In the genomic region with DNA sequence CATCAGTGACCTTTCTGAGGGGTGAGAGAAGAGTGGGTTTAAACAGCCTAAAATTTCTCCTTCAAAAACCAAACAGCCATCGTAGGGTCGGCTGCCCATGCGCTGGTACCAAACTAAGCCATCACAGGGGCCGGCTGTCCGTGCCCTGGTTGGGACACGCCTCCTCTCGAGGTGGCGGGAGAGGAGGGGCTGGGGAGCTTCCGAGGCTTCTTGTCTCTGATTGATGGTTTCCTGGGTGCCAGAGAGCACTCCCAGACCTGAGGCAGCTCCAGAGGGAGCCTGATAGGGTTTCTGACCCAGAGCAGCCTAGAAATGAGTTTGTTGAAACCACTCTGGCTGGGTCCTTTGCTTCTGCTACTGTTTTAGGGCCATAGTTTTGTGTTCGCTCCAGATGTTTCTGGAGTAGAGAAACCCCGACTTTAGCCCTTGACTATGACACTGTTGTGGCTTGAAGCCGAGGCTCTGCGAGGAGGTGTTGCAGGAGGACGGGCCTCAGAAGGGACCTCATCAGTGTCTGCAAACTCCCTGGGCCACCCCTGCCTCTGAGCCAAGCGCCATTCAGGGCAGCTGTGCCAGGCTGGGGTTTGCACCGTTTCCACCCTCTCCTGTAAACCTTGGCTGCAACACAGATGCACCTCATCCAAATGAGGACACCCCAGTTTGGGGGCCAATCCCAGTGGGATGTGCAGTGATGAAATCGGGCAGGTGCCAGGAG, we compare ENCODE assay signal across 21 cellular contexts. TPM values are rescaled to one million over a fixed set of nuclear protein-coding genes. Genes with fewer than 3 reads are reported as not detected.
DNase-seq lines count a peak whose midpoint lies in the region; TF ChIP-seq lines count a peak whose summit lies in the region.
"Had no signal": no experiment of that assay in that cellular context is flagged by ENCODE, and none has a peak within 500 bp of the region (broad histone marks: within the 10 kb centered on the region; RNA-seq: fewer than 3 reads in every experiment).

No MANE protein-coding gene starts in this region.

- peaks cover 56% of the 10 kb centered on the region for H3K36me3 Mint-ChIP-seq in activated CD4-positive, alpha-beta T cell treated with anti-CD3 and anti-CD28 coated beads, Interleukin-2, amount 10 ng/mL, durations not matched to agents 24 days and 14 days (ENCODE audit: low read depth)
- peaks cover 49% of the 10 kb centered on the region for H3K36me3 Mint-ChIP-seq in nephron progenitor cell (ENCODE audit: low read depth)

- peaks cover 5% of the 10 kb centered on the region for H3K27me3 ChIP-seq in H7 (ENCODE audit: control insufficient read depth, insufficient read depth, low read length)
- H3K27me3 ChIP-seq in dorsolateral prefrontal cortex: no peaks in the 10 kb centered on the region
- H3K27me3 ChIP-seq in testis: no peaks in the 10 kb centered on the region
- H3K27me3 ChIP-seq: colonic mucosa had no signal

- intact Hi-C loops in activated CD4-positive, alpha-beta T cell treated with anti-CD3 and anti-CD28 coated beads, Interleukin-2, amount 10 ng/mL, durations not matched to agents 24 days and 14 days (cut with micrococcal nuclease): no loop called here
- intact Hi-C loops in dorsolateral prefrontal cortex (cut with DNase I) (no loop called here), testis (cut with DNase I; ENCODE audit: low total_unique reads) (no loop called here)

- H3K27me3 Mint-ChIP-seq in activated CD4-positive, alpha-beta T cell treated with anti-CD3 and anti-CD28 coated beads, Interleukin-2, amount 10 ng/mL, durations not matched to agents 24 days and 14 days: no peaks in the 10 kb centered on the region
- peaks cover 9% of the 10 kb centered on the region for H3K27me3 Mint-ChIP-seq in nephron progenitor cell (ENCODE audit: low read depth, poor library complexity)

- H3K27ac ChIP-seq in dorsolateral prefrontal cortex (peak overlapping the region in 54 of 59 donors; percentile 17 to 99 (median 69)), testis (no peak overlapping the region)
- H3K27ac ChIP-seq: colonic mucosa, epithelial cell of prostate, VCaP had no signal

- DNase-seq in activated CD4-positive, alpha-beta T cell treated with anti-CD3 and anti-CD28 coated beads, Interleukin-2, amount 10 ng/mL, durations not matched to agents 24 days and 14 days: no peak
- no peak for DNase-seq in activated CD4-positive, alpha-beta T cell treated with anti-CD3 and anti-CD28 coated beads, Interleukin-2, amount 50 U/mL, for 4 hours
- DNase-seq in H7 (peak; percentile 83), dorsolateral prefrontal cortex (no peak), nephron progenitor cell (peak; percentile 53), NCI-H446 (lab: John Stamatoyannopoulos, UW) (no peak), GM20000 (ENCODE audit: low spot score) (no peak), testis (no peak)
- DNase-seq: activated effector memory CD4-positive, alpha-beta T cell treated with anti-CD3 and anti-CD28 coated beads, Interleukin-2, amount 50 U/mL, for 16 hours; colonic mucosa; DMS 273 treated with DMSO at 0.1 percent for 48 hours; foreskin fibroblast; HCEC 1CT; NCI-H1436 treated with DMSO at 0.1 percent for 48 hours; NCI-H2171 treated with DMSO at 0.1 percent for 48 hours; NCI-H748 treated with DMSO at 0.1 percent for 48 hours; OCI-M1; SHP77 treated with DMSO at 0.1 percent for 48 hours; stimulated activated CD4-positive, alpha-beta T cell treated with anti-CD3 and anti-CD28 coated beads, Interleukin-2, amount 100 ng/mL, for 24 hours had no signal

- no peaks in the 10 kb centered on the region; the same call in none of the 2 replicates for H3K36me3 ChIP-seq in H7 (replicated peaks; ENCODE audit: control insufficient read depth, insufficient read depth, low read length)
- H3K36me3 ChIP-seq in testis (ENCODE audit: low read depth, missing control alignments): no peaks in the 10 kb centered on the region

- WGBS in testis, 2 donors: 87 to 92% methylated on average over 15 to 17 of the region's 17 CpGs

- H3K4me3 Mint-ChIP-seq in activated CD4-positive, alpha-beta T cell treated with anti-CD3 and anti-CD28 coated beads, Interleukin-2, amount 10 ng/mL, durations not matched to agents 24 days and 14 days: peak overlapping the region; percentile 1
- no peak overlapping the region for H3K4me3 Mint-ChIP-seq in nephron progenitor cell

- TF ChIP-seq CTCF in dorsolateral prefrontal cortex (IDR thresholded peaks at IDR 0.05 in 54 of 56, conservative IDR thresholded peaks at IDR 0.05 in 2 of 56; ENCODE audit: low read depth in 1 of 56, partially characterized antibody in 56 of 56) (no peak), nephron progenitor cell (IDR thresholded peaks at IDR 0.05) (no peak), GM20000 (IDR thresholded peaks at IDR 0.05; ENCODE audit: extremely low read depth, missing control alignments) (no peak), testis (IDR thresholded peaks at IDR 0.05) (no peak)

- H3K4me1 ChIP-seq in testis: peaks cover 16% of the 10 kb centered on the region

- no peaks in the 10 kb centered on the region for H3K9me3 ChIP-seq in testis
- H3K9me3 ChIP-seq: colonic mucosa had no signal

- H3K9me3 Mint-ChIP-seq in activated CD4-positive, alpha-beta T cell treated with anti-CD3 and anti-CD28 coated beads, Interleukin-2, amount 10 ng/mL, durations not matched to agents 24 days and 14 days: no peaks in the 10 kb centered on the region
- H3K9me3 Mint-ChIP-seq in nephron progenitor cell: no peaks in the 10 kb centered on the region

- TF ChIP-seq POLR2A in testis (IDR thresholded peaks at IDR 0.05): no peak

- peaks cover 28% of the 10 kb centered on the region for H3K4me1 Mint-ChIP-seq in activated CD4-positive, alpha-beta T cell treated with anti-CD3 and anti-CD28 coated beads, Interleukin-2, amount 10 ng/mL, durations not matched to agents 24 days and 14 days
- H3K4me1 Mint-ChIP-seq in nephron progenitor cell: peaks cover 30% of the 10 kb centered on the region

- H3K4me3 ChIP-seq in H7 (ENCODE audit: insufficient read depth, low read depth, low read length) (no peak overlapping the region), dorsolateral prefrontal cortex (no peak overlapping the region), testis (no peak overlapping the region)
- H3K4me3 ChIP-seq: colonic mucosa had no signal

- no peak overlapping the region for H3K27ac Mint-ChIP-seq in activated CD4-positive, alpha-beta T cell treated with anti-CD3 and anti-CD28 coated beads, Interleukin-2, amount 10 ng/mL, durations not matched to agents 24 days and 14 days
- peak overlapping the region; percentile 59 for H3K27ac Mint-ChIP-seq in nephron progenitor cell

RNA-seq across cellular contexts. Expression of gene ZNF276, which starts 6.2 kb away (rescaled TPM):
- 32.9 and 33.3 TPM in 2 replicates for total RNA-seq in activated CD4-positive, alpha-beta T cell treated with anti-CD3 and anti-CD28 coated beads, Interleukin-2, amount 10 ng/mL, durations not matched to agents 24 days and 14 days
- 8.0 and 11.4 TPM in 2 replicates for total RNA-seq in H7 (2014; rRNA removed; shearing (Covaris generic))
- total RNA-seq in dorsolateral prefrontal cortex (10 to 100 TPM; 23.1 to 70.6 (median 42.1) TPM), testis (10 to 100 TPM; 37.8 to 48.4 TPM)
- polyA plus RNA-seq in testis (ENCODE audit: insufficient read depth, low read depth, low replicate concordance): 31.0 TPM

RNA-seq across cellular contexts. Expression of gene VPS9D1, which starts 6.9 kb away (rescaled TPM):
- total RNA-seq in activated CD4-positive, alpha-beta T cell treated with anti-CD3 and anti-CD28 coated beads, Interleukin-2, amount 10 ng/mL, durations not matched to agents 24 days and 14 days: 3.6 and 3.9 TPM in 2 replicates
- 1.9 and 4.5 TPM in 2 replicates for total RNA-seq in H7 (2014; rRNA removed; shearing (Covaris generic))
- 10 to 100 TPM; 29.3 to 75.4 (median 48.9) TPM for total RNA-seq in dorsolateral prefrontal cortex
- 10 to 100 TPM; 22.4 to 25.0 TPM for total RNA-seq in testis
- 26.9 TPM for polyA plus RNA-seq in testis (ENCODE audit: insufficient read depth, low read depth, low replicate concordance)

RNA-seq across cellular contexts. Expression of gene SPATA2L, which starts 26.1 kb away (rescaled TPM):
- total RNA-seq in activated CD4-positive, alpha-beta T cell treated with anti-CD3 and anti-CD28 coated beads, Interleukin-2, amount 10 ng/mL, durations not matched to agents 24 days and 14 days: 12.8 and 13.2 TPM in 2 replicates
- 13.5 and 16.0 TPM in 2 replicates for total RNA-seq in H7 (2014; rRNA removed; shearing (Covaris generic))
- 10 to 100 TPM in 85 of 120 experiments, 1 to 10 TPM in 35; 4.5 to 25.5 (median 11.4) TPM for total RNA-seq in dorsolateral prefrontal cortex
- total RNA-seq in testis: 10 to 100 TPM; 13.9 to 14.4 TPM
- 4.9 TPM for polyA plus RNA-seq in testis (ENCODE audit: insufficient read depth, low read depth, low replicate concordance)

RNA-seq across cellular contexts. Expression of gene CDK10, which starts 41.1 kb away (rescaled TPM):
- total RNA-seq in activated CD4-positive, alpha-beta T cell treated with anti-CD3 and anti-CD28 coated beads, Interleukin-2, amount 10 ng/mL, durations not matched to agents 24 days and 14 days: 104 and 108 TPM in 2 replicates
- 36.5 and 45.0 TPM in 2 replicates for total RNA-seq in H7 (2014; rRNA removed; shearing (Covaris generic))
- total RNA-seq in dorsolateral prefrontal cortex: 100 to 1,000 TPM in 49 of 120 experiments, 10 to 100 TPM in 71; 57.3 to 194 (median 96.1) TPM
- total RNA-seq in testis: 10 to 100 TPM; 77.1 to 88.3 TPM
- polyA plus RNA-seq in testis (ENCODE audit: insufficient read depth, low read depth, low replicate concordance): 68.0 TPM

Comparison
In these comparisons a context has a peak if more than half of its experiments do, and no peak if none do; other contexts are left out.
1. DNase-seq: peak in H7 (single experiment) and nephron progenitor cell (single experiment); none in activated CD4-positive, alpha-beta T cell treated with anti-CD3 and anti-CD28 coated beads, Interleukin-2, amount 10 ng/mL, durations not matched to agents 24 days and 14 days (single experiment), activated CD4-positive, alpha-beta T cell treated with anti-CD3 and anti-CD28 coated beads, Interleukin-2, amount 50 U/mL, for 4 hours (0 of 2), dorsolateral prefrontal cortex (0 of 10), NCI-H446 (0 of 2), GM20000 (single experiment) and testis (single experiment).
2. H3K27ac ChIP-seq: peak in dorsolateral prefrontal cortex (54 of 59); none in testis (0 of 2).